In the genomic region with DNA sequence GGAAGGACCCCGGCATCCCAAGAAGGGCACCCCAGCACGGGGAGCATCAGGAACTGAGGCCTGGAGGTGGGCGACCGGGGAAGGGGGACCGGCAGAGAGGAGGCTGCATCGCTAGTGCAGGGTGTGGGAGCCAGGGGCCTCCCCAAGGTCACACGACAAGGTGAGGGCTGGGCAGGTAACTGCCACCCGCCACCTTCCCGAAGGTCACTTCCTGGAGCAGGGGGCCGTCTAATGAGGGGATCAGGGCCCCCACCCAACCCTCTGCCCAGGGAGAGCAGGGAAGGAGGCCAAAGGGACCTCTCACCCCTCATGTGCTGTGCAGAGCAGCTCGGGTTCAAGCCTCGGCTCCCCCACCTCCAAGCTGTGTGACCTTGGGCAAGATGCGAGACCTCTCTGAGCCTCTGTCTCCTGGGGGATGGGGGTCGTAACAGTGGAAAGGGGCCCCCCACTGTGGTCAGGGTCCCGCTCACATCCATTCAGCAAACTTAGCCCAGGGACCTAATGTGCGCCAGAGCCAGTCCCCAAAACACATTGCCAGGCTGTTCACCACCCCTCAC, we compare ENCODE assay signal across 9 cellular contexts. TPM values are rescaled to one million over a fixed set of nuclear protein-coding genes. Genes with fewer than 3 reads are reported as not detected.
DNase-seq lines count a peak whose midpoint lies in the region; ATAC-seq, FAIRE-seq and TF ChIP-seq lines count a peak whose summit lies in the region.
"Had no signal": no experiment of that assay in that cellular context is flagged by ENCODE, and none has a peak within 500 bp of the region (broad histone marks: within the 10 kb centered on the region; RNA-seq: fewer than 3 reads in every experiment).

No MANE protein-coding gene starts in this region.

- H3K4me1 ChIP-seq in GM12878 (ENCODE audit: control insufficient read depth, insufficient read depth, low read length) = peaks cover 29% of the 10 kb centered on the region
- peaks cover 24 to 55% of the 10 kb centered on the region in 2 donors for H3K4me1 ChIP-seq in lung (ENCODE audit: control insufficient read depth in 2 of 2, insufficient read depth in 2 of 2, low read length in 2 of 2)
- peaks cover 10% of the 10 kb centered on the region for H3K4me1 ChIP-seq in thymus (ENCODE audit: control insufficient read depth, insufficient read depth, low read length)

- no peak for ATAC-seq in activated T-cell treated with anti-CD3 and anti-CD28 coated beads, Interleukin-2, amount 50 U/mL, for 4 hours
- ATAC-seq in GM12878 (peak; percentile 6), lung (ENCODE audit: insufficient read depth, low FRiP score) (no peak), HG03354 (IDR thresholded peaks at IDR 0.05; ENCODE audit: poor library complexity, severe bottlenecking, unreplicated experiment) (no peak)

- H3K4me3 ChIP-seq in GM12878 = peak overlapping the region; percentile 58
- no peak overlapping the region for H3K4me3 ChIP-seq in lung
- no peak overlapping the region for H3K4me3 ChIP-seq in thymus (ENCODE audit: low read length)

- no peaks in the 10 kb centered on the region for H3K27me3 Mint-ChIP-seq in activated T-cell treated with anti-CD3 and anti-CD28 coated beads, Interleukin-2, amount 50 U/mL, for 4 hours (ENCODE audit: low read depth)

- SMC1A ChIA-PET in GM12878 (lab: Charles Lee; ENCODE audit: uncharacterized antibody, unreplicated experiment) = interaction anchor here (1.9 kb wide), 2 partner anchors 49 to 55 kb away, joined by 5 to 6 read pairs; no protein-coding TSS in a partner anchor

- peaks cover 18% of the 10 kb centered on the region for H4K20me1 ChIP-seq in GM12878 (ENCODE audit: control insufficient read depth, insufficient read depth)

- peaks cover 6% of the 10 kb centered on the region for H3K36me3 Mint-ChIP-seq in activated T-cell treated with anti-CD3 and anti-CD28 coated beads, Interleukin-2, amount 50 U/mL, for 4 hours (ENCODE audit: insufficient read depth)

- peaks cover 42% of the 10 kb centered on the region for H3K4me1 Mint-ChIP-seq in activated T-cell treated with anti-CD3 and anti-CD28 coated beads, Interleukin-2, amount 50 U/mL, for 4 hours (ENCODE audit: low read depth)

- TF ChIP-seq CTCF in GM12878 (IDR thresholded peaks at IDR 0.05 in 2 of 3, conservative IDR thresholded peaks at IDR 0.05 in 1 of 3; ENCODE audit: control insufficient read depth in 2 of 3, extremely low read depth in 1 of 3, insufficient read depth in 1 of 3, low read depth in 3 of 3, low read length in 3 of 3) = no peak
- TF ChIP-seq CTCF in lung (IDR thresholded peaks at IDR 0.05; ENCODE audit: control extremely low read depth, extremely low read depth) = no peak

- H3K36me3 ChIP-seq in GM12878 (ENCODE audit: control insufficient read depth in 2 of 2, insufficient read depth in 2 of 2, low read length in 1 of 2) (peaks cover 9 to 13% of the 10 kb centered on the region in 2 experiments; a peak in 3 of 4 replicates), lung (ENCODE audit: control insufficient read depth in 2 of 2, insufficient read depth in 2 of 2, low read length in 2 of 2) (peaks cover 0 to 6% of the 10 kb centered on the region in 2 donors), thymus (ENCODE audit: control insufficient read depth, insufficient read depth) (peaks cover 41% of the 10 kb centered on the region)

- H3K9me3 Mint-ChIP-seq in activated T-cell treated with anti-CD3 and anti-CD28 coated beads, Interleukin-2, amount 50 U/mL, for 4 hours = no peaks in the 10 kb centered on the region

- H3K4me2 ChIP-seq in GM12878 (ENCODE audit: control insufficient read depth, insufficient read depth) = peak overlapping the region; percentile 98

- BruUV-seq in GM12878 (replicated peaks; lab: Mats Ljungman, UMichigan) = no TSS peak

- TF ChIP-seq POLR2A in GM12878 (IDR thresholded peaks at IDR 0.05; ENCODE audit: low read depth, low read length) = no peak; the same call in 1 of the 2 replicates

- H3K27me3 ChIP-seq in GM12878 (replicated peaks in 1 of 2; ENCODE audit: control insufficient read depth in 2 of 2, insufficient read depth in 2 of 2, low read length in 1 of 2) (no peaks in the 10 kb centered on the region), lung (ENCODE audit: control insufficient read depth, insufficient read depth) (no peaks in the 10 kb centered on the region), thymus (ENCODE audit: control insufficient read depth, insufficient read depth) (no peaks in the 10 kb centered on the region)

- RAD21 ChIA-PET in GM12878 (lab: Charles Lee; ENCODE audit: unreplicated experiment) = interaction anchor here (1.1 to 1.6 kb wide), 5 partner anchors 48 to 79 kb away, joined by 3 to 5 read pairs (median 4); no protein-coding TSS in a partner anchor

- in situ Hi-C loops in GM12878 (cut with MboI) = loop anchor here (5.0 kb wide), 1 partner anchor 68 kb away; no protein-coding TSS in a partner anchor

- peak overlapping the region; percentile 67 for H3K4me3 Mint-ChIP-seq in activated T-cell treated with anti-CD3 and anti-CD28 coated beads, Interleukin-2, amount 50 U/mL, for 4 hours

- WGBS in GM12878 (ENCODE audit: insufficient coverage, insufficient replicate concordance, low lambda C conversion rate, missing lambda C conversion rate) = 1% methylated on average over 16 of the region's 16 CpGs
- WGBS in lung, 2 donors = 74 to 86% methylated on average over 16 of the region's 16 CpGs
- 94% methylated on average over 16 of the region's 16 CpGs for WGBS in thymus

- POLR2A ChIA-PET in GM12878 (lab: Charles Lee) = interaction anchor here (0.6 to 3.2 kb wide), 7 partner anchors 18 to 282 kb away, joined by 3 to 15 read pairs (median 9); partner anchors contain the start of genes EEF2 and PIAS4

- TF ChIP-seq EP300 in GM12878 (IDR thresholded peaks at IDR 0.05; ENCODE audit: borderline replicate concordance in 1 of 2, control insufficient read depth in 1 of 2, low read depth in 2 of 2, low read length in 2 of 2) = no peak

- no peak for DNase-seq in activated T-cell treated with anti-CD3 and anti-CD28 coated beads, Interleukin-2, amount 50 U/mL, for 4 hours
- no peak for DNase-seq in activated T-cell treated with anti-CD3 and anti-CD28 coated beads, Interleukin-2, amount 50 U/mL, for 48 hours
- DNase-seq in GM12878 (ENCODE audit: low read depth, low spot score) (no peak), lung (ENCODE audit: low spot score) (no peak), SIG-M5 (lab: John Stamatoyannopoulos, UW) (no peak), GF-D8 (lab: John Stamatoyannopoulos, UW) (no peak)
- DNase-seq: hippocampal formation had no signal

- H3K79me2 ChIP-seq in GM12878 (ENCODE audit: control insufficient read depth, insufficient read depth, low read length) = peaks cover 87% of the 10 kb centered on the region

- no peak for FAIRE-seq in GM12878 (lab: Jason Lieb, UNC)

- TF ChIP-seq RAD21 in GM12878 (IDR thresholded peaks at IDR 0.05; ENCODE audit: insufficient read depth, low read depth, low read length) = no peak

- H3K9me3 ChIP-seq in GM12878 (replicated peaks; ENCODE audit: control insufficient read depth, insufficient read depth, low read length) = no peaks in the 10 kb centered on the region
- no peaks in the 10 kb centered on the region for H3K9me3 ChIP-seq in lung (ENCODE audit: control insufficient read depth in 2 of 2, insufficient read depth in 1 of 2, low read length in 1 of 2)
- no peaks in the 10 kb centered on the region for H3K9me3 ChIP-seq in thymus (ENCODE audit: control insufficient read depth)

- no peak overlapping the region for H2AFZ ChIP-seq in GM12878 (ENCODE audit: control insufficient read depth, low read depth, low read length)

- CTCF ChIA-PET in GM12878 (lab: Yijun Ruan, JAX) = interaction anchor here (1.2 to 3.1 kb wide), 4 partner anchors 55 to 79 kb away, joined by 3 to 12 read pairs (median 8); partner anchors contain the start of gene EEF2

- peak overlapping the region; percentile 75 for H3K9ac ChIP-seq in GM12878 (ENCODE audit: control insufficient read depth, insufficient read depth, low read length)

- intact Hi-C loops in GM12878 (cut with micrococcal nuclease; ENCODE audit: unreplicated experiment) = loop anchor here (10.0 kb wide), 1 partner anchor 124 kb away; the partner anchor contains the start of genes ANKRD24 and SIRT6

- H3K27ac ChIP-seq in GM12878 (ENCODE audit: control insufficient read depth, insufficient read depth) (peak overlapping the region; percentile 87), lung (ENCODE audit: low read depth in 1 of 2, low read length in 1 of 2) (peak overlapping the region; percentile 87 to 95), thymus (ENCODE audit: low read depth) (peak overlapping the region; percentile 6)

RNA-seq across cellular contexts. Expression of gene ZBTB7A, which starts 6.0 kb away (rescaled TPM):
- total RNA-seq in activated T-cell treated with anti-CD3 and anti-CD28 coated beads, Interleukin-2, amount 50 U/mL, for 4 hours = 10 to 100 TPM; 46.6 to 49.6 (median 47.4) TPM
- total RNA-seq in GM12878 (2013; cell fraction: nucleolus; rRNA removed) = 20.9 and 24.8 TPM in 2 replicates
- total RNA-seq in GM12878 (2014; rRNA removed) = 10.6 and 15.9 TPM in 2 replicates
- total RNA-seq in GM12878 (2014; rRNA removed; fragmentation: Illumina TruSeq; extraction: Trizol) = 3.2 TPM in 2 replicates
- total RNA-seq in GM12878 (2021) = 40.0 and 42.4 TPM in 2 replicates
- 2.2 TPM for polyA plus RNA-seq in GM12878 (2011; ENCODE audit: low read depth)
- polyA plus RNA-seq in GM12878 (2011; rRNA removed) = 0.84 and 2.5 TPM in 2 replicates
- 4.5 and 7.6 TPM in 2 replicates for polyA plus RNA-seq in GM12878 (2011; cell fraction: cytosol; rRNA removed)
- polyA plus RNA-seq in GM12878 (2011; cell fraction: nucleus; rRNA removed) = 12.8 and 18.3 TPM in 2 replicates
- polyA plus RNA-seq in GM12878 (2012) = 14.1 and 15.9 TPM in 2 replicates
- 4.1 and 5.9 TPM in 2 replicates for polyA plus RNA-seq in GM12878 (2014; fragmentation: Illumina TruSeq; extraction: Trizol)
- polyA plus RNA-seq in GM12878 (2014; fragmentation: Nextera tagmentation; extraction: Ambion mirVana) = under 1 TPM; 0.26 to 0.73 TPM
- polyA plus RNA-seq in GM12878 (2014; rRNA removed) = 16.2 and 22.2 TPM in 2 replicates
- polyA plus RNA-seq in GM12878 (2016; fragmentation: Nextera tagmentation; extraction: Ambion mirVana) = 10 to 100 TPM in 1 of 2 experiments, 1 to 10 TPM in 1; 2.0 to 10.1 TPM
- polyA minus RNA-seq in GM12878 (2011; rRNA and poly(A)+ RNA removed) = 3.6 and 6.5 TPM in 2 replicates
- polyA minus RNA-seq in GM12878 (2011; cell fraction: cytosol; rRNA and poly(A)+ RNA removed) = 12.4 and 12.8 TPM in 2 replicates
- 3.6 and 4.7 TPM in 2 replicates for polyA minus RNA-seq in GM12878 (2011; cell fraction: nucleus; rRNA and poly(A)+ RNA removed)
- 10 to 100 TPM; 19.0 to 68.0 TPM for total RNA-seq in lung
- polyA plus RNA-seq in lung = 10 to 100 TPM; 13.4 to 20.1 TPM
- 9.4 TPM for polyA plus RNA-seq in thymus

RNA-seq across cellular contexts. Expression of gene PIAS4, which starts 53.2 kb away (rescaled TPM):
- total RNA-seq in activated T-cell treated with anti-CD3 and anti-CD28 coated beads, Interleukin-2, amount 50 U/mL, for 4 hours = 10 to 100 TPM; 33.9 to 37.0 (median 35.3) TPM
- total RNA-seq in GM12878 (2013; cell fraction: nucleolus; rRNA removed) = 20.6 and 22.2 TPM in 2 replicates
- 17.8 and 22.0 TPM in 2 replicates for total RNA-seq in GM12878 (2014; rRNA removed)
- total RNA-seq in GM12878 (2014; rRNA removed; fragmentation: Illumina TruSeq; extraction: Trizol) = 5.7 and 10.6 TPM in 2 replicates
- total RNA-seq in GM12878 (2021) = 23.2 and 25.1 TPM in 2 replicates
- polyA plus RNA-seq in GM12878 (2011; ENCODE audit: low read depth) = 12.1 TPM
- polyA plus RNA-seq in GM12878 (2011; rRNA removed) = 2.7 and 7.7 TPM in 2 replicates
- polyA plus RNA-seq in GM12878 (2011; cell fraction: cytosol; rRNA removed) = 11.0 and 13.0 TPM in 2 replicates
- 16.1 and 32.0 TPM in 2 replicates for polyA plus RNA-seq in GM12878 (2011; cell fraction: nucleus; rRNA removed)
- polyA plus RNA-seq in GM12878 (2012) = 15.2 and 24.4 TPM in 2 replicates
- polyA plus RNA-seq in GM12878 (2014; fragmentation: Illumina TruSeq; extraction: Trizol) = 5.4 and 9.6 TPM in 2 replicates
- under 1 TPM; 0.13 to 0.40 TPM for polyA plus RNA-seq in GM12878 (2014; fragmentation: Nextera tagmentation; extraction: Ambion mirVana)
- polyA plus RNA-seq in GM12878 (2014; rRNA removed) = 17.9 and 23.1 TPM in 2 replicates
- 10 to 100 TPM; 12.0 to 13.5 TPM for polyA plus RNA-seq in GM12878 (2016; fragmentation: Nextera tagmentation; extraction: Ambion mirVana)
- 4.2 and 14.1 TPM in 2 replicates for polyA minus RNA-seq in GM12878 (2011; rRNA and poly(A)+ RNA removed)
- 4.5 and 4.8 TPM in 2 replicates for polyA minus RNA-seq in GM12878 (2011; cell fraction: cytosol; rRNA and poly(A)+ RNA removed)
- polyA minus RNA-seq in GM12878 (2011; cell fraction: nucleus; rRNA and poly(A)+ RNA removed) = 14.3 and 19.8 TPM in 2 replicates
- total RNA-seq in lung = 10 to 100 TPM; 26.7 to 46.2 TPM
- polyA plus RNA-seq in lung = 10 to 100 TPM in 1 of 2 donors, 1 to 10 TPM in 1; 9.9 to 16.5 TPM
- 10.8 TPM for polyA plus RNA-seq in thymus

Comparison
In these comparisons a context has a peak if more than half of its experiments do, and no peak if none do; other contexts are left out.
1. H3K27ac ChIP-seq: peak in every context shown above with its lines; median percentile 91 in lung; 87 in GM12878; 6 in thymus.